9 cellular contexts compared by ENCODE assay signal in the genomic region with DNA sequence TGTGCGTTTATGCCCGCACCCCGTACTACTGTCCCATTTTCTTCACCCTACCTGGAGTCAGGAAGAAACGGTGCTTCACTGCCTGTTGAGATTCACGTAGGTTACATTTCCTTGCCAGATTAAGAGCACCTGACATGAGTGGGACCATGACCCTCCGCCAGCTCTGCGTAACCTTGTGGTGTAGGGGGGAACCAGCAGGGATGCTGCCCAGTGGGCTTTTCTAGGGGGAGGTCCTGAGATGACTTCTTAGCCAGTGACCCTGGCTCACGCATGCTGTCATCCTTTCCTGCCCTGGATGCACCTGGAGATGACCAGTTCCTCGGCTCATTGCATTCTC. TPM values are rescaled to one million over a fixed set of nuclear protein-coding genes. Genes with fewer than 3 reads are reported as not detected.
A peak's percentile ranks its signal among the peaks of the same experiment; 100 is the strongest.
DNase-seq lines count a peak whose midpoint lies in the region; TF ChIP-seq lines count a peak whose summit lies in the region.
"Had no signal": no experiment of that assay in that cellular context is flagged by ENCODE, and none has a peak within 500 bp of the region (broad histone marks: within the 10 kb centered on the region; RNA-seq: fewer than 3 reads in every experiment).

No MANE protein-coding gene starts in this region.

- H3K36me3 ChIP-seq in Karpas-422 (ENCODE audit: insufficient read depth, low read length) (no peaks in the 10 kb centered on the region), ectodermal cell (ENCODE audit: control insufficient read depth, insufficient read depth, low read length) (no peaks in the 10 kb centered on the region), neural progenitor cell (no peaks in the 10 kb centered on the region)

- no peak for TF ChIP-seq CTCF in Calu3 (IDR thresholded peaks at IDR 0.05; ENCODE audit: unreplicated experiment)
- no peak for TF ChIP-seq CTCF in neural progenitor cell (IDR thresholded peaks at IDR 0.05)
- no peak for TF ChIP-seq CTCF in lower leg skin (IDR thresholded peaks at IDR 0.05)

- peaks cover 8% of the 10 kb centered on the region for H3F3A ChIP-seq in neural progenitor cell (ENCODE audit: low read depth)

- H3K27ac ChIP-seq in Karpas-422 (ENCODE audit: low read length) (no peak overlapping the region), ectodermal cell (ENCODE audit: insufficient read depth, low read depth, low read length, poor library complexity, severe bottlenecking) (no peak overlapping the region), neural progenitor cell (no peak overlapping the region)

- H3K79me2 ChIP-seq in Karpas-422 (ENCODE audit: low read length), result peaks cover 21% of the 10 kb centered on the region
- no peaks in the 10 kb centered on the region for H3K79me2 ChIP-seq in neural progenitor cell (ENCODE audit: low read depth)

- no peak overlapping the region for H3K27ac Mint-ChIP-seq in Calu3 (ENCODE audit: unreplicated experiment)
- no peak overlapping the region for H3K27ac Mint-ChIP-seq in neural progenitor cell

- H3K4me1 ChIP-seq in Karpas-422 (ENCODE audit: low read length), result peaks cover 37% of the 10 kb centered on the region
- H3K4me1 ChIP-seq in ectodermal cell (ENCODE audit: control insufficient read depth, insufficient read depth, low read length), result peaks cover 4% of the 10 kb centered on the region
- H3K4me1 ChIP-seq in neural progenitor cell, result peaks cover 11% of the 10 kb centered on the region

- CTCF ChIA-PET in Calu3 (lab: Charles Lee) (interaction anchor here (0.6 kb wide), 1 partner anchor 62 kb away, joined by 5 read pairs; no protein-coding TSS in a partner anchor), HEK293T (lab: Yijun Ruan, JAX) (no interaction called here)

- POLR2A ChIA-PET in HEK293T (lab: Yijun Ruan, JAX), result no interaction called here

- H4K20me1 ChIP-seq in Karpas-422 (ENCODE audit: insufficient read depth, low read depth, low read length) (no peaks in the 10 kb centered on the region), neural progenitor cell (ENCODE audit: low read depth) (peaks cover 31% of the 10 kb centered on the region)

- peak overlapping the region; percentile 82 for H3K4me3 Mint-ChIP-seq in Calu3 (ENCODE audit: low read depth, unreplicated experiment)
- H3K4me3 Mint-ChIP-seq in neural progenitor cell, result peak overlapping the region; percentile 90

- no TSS peak for BruUV-seq in Calu3 (replicated peaks; lab: Mats Ljungman, UMichigan)

- peaks cover 20% of the 10 kb centered on the region for H3K4me1 Mint-ChIP-seq in Calu3 (ENCODE audit: low read depth, unreplicated experiment)
- H3K4me1 Mint-ChIP-seq in neural progenitor cell, result peaks cover 22% of the 10 kb centered on the region

- H3K9me2 ChIP-seq in Karpas-422 (replicated peaks; ENCODE audit: insufficient read depth, low read length), result no peaks in the 10 kb centered on the region

- intact Hi-C loops in Calu3 (cut with micrococcal nuclease; ENCODE audit: unreplicated experiment) (no loop called here), lower leg skin (cut with DNase I; ENCODE audit: low total_unique reads) (no loop called here)

- no peak for DNase-seq in Calu3
- DNase-seq in Karpas-422, result no peak
- DNase-seq in neural progenitor cell (ENCODE audit: low spot score), result no peak
- DNase-seq in NCI-H1417 (lab: John Stamatoyannopoulos, UW), result no peak
- DNase-seq in lower leg skin (ENCODE audit: low spot score in 2 of 2), result no peak
- no peak for DNase-seq in GDM1 (lab: John Stamatoyannopoulos, UW)
- no peak for DNase-seq in HEK293T (ENCODE audit: extremely low spot score)
- DNase-seq: NCI-H2107 had no signal

- H3K9me3 Mint-ChIP-seq in Calu3 (ENCODE audit: low read depth, unreplicated experiment), result no peaks in the 10 kb centered on the region
- no peaks in the 10 kb centered on the region for H3K9me3 Mint-ChIP-seq in neural progenitor cell

- peak overlapping the region; percentile 83 for H3K4me2 ChIP-seq in Karpas-422 (ENCODE audit: low read depth, low read length, poor library complexity, severe bottlenecking)
- H3K4me2 ChIP-seq in neural progenitor cell, result peak overlapping the region; percentile 79

- TF ChIP-seq POLR2A in lower leg skin (IDR thresholded peaks at IDR 0.05), result no peak

- H3K9me3 ChIP-seq in Karpas-422 (ENCODE audit: low read length), result no peaks in the 10 kb centered on the region
- H3K9me3 ChIP-seq in ectodermal cell (ENCODE audit: control insufficient read depth, low read length), result no peaks in the 10 kb centered on the region
- H3K9me3 ChIP-seq in neural progenitor cell (ENCODE audit: low read depth), result no peaks in the 10 kb centered on the region

- H3K9ac ChIP-seq in Karpas-422 (ENCODE audit: low read length), result peak overlapping the region; percentile 73
- no peak overlapping the region for H3K9ac ChIP-seq in neural progenitor cell

- 61% methylated on average over 9 of the region's 9 CpGs for whole genome bisulfite sequencing in ectodermal cell, 2 experiments
- WGBS in lower leg skin, 2 donors, result 67 to 73% methylated on average over 9 of the region's 9 CpGs

- H3K27me3 ChIP-seq in Karpas-422 (ENCODE audit: low read length) (no peaks in the 10 kb centered on the region), ectodermal cell (ENCODE audit: control insufficient read depth, insufficient read depth, low read length, poor library complexity, severe bottlenecking) (peaks cover 73% of the 10 kb centered on the region), neural progenitor cell (peaks cover 81% of the 10 kb centered on the region)

- peaks cover 47% of the 10 kb centered on the region for H3K36me3 Mint-ChIP-seq in Calu3 (ENCODE audit: insufficient read depth, unreplicated experiment)
- H3K36me3 Mint-ChIP-seq in neural progenitor cell, result no peaks in the 10 kb centered on the region

- H2AFZ ChIP-seq in Karpas-422 (ENCODE audit: low read length) (no peak overlapping the region), neural progenitor cell (replicated peaks) (no peak overlapping the region)

- H3K27me3 Mint-ChIP-seq in Calu3 (ENCODE audit: unreplicated experiment) (no peaks in the 10 kb centered on the region), neural progenitor cell (ENCODE audit: insufficient read depth, low read depth) (peaks cover 28% of the 10 kb centered on the region)

- H3K4me3 ChIP-seq in Karpas-422 (ENCODE audit: low read length), result peak overlapping the region; percentile 84; the same call in 1 of the 2 replicates
- H3K4me3 ChIP-seq in ectodermal cell (ENCODE audit: insufficient read depth, low read depth, low read length), result peak overlapping the region; percentile 47
- no peak overlapping the region for H3K4me3 ChIP-seq in neural progenitor cell
- no peak overlapping the region for H3K4me3 ChIP-seq in lower leg skin (ENCODE audit: low read depth, poor library complexity, severe bottlenecking)

TF ChIP-seq in HEK293T, 16 proteins besides CTCF, POLR2A, EP300 and RAD21:
- TF ChIP-seq FOXA1 (IDR thresholded peaks at IDR 0.05) (no peak), FOXM1 (IDR thresholded peaks at IDR 0.05; ENCODE audit: borderline replicate concordance) (no peak), ZNF384 (IDR thresholded peaks at IDR 0.05) (no peak), NFRKB (IDR thresholded peaks at IDR 0.05) (no peak), CTBP1 (IDR thresholded peaks at IDR 0.05; ENCODE audit: borderline replicate concordance) (no peak), TARDBP (IDR thresholded peaks at IDR 0.05) (no peak), ELF4 (IDR thresholded peaks at IDR 0.05) (no peak), BHLHE40 (IDR thresholded peaks at IDR 0.05; ENCODE audit: borderline replicate concordance) (no peak), ARNT (IDR thresholded peaks at IDR 0.05) (no peak), LEF1 (IDR thresholded peaks at IDR 0.05; ENCODE audit: borderline replicate concordance) (no peak), HDGF (IDR thresholded peaks at IDR 0.05; ENCODE audit: borderline replicate concordance) (no peak), SUZ12 (IDR thresholded peaks at IDR 0.05) (no peak)
- TF ChIP-seq, protein P1, sequence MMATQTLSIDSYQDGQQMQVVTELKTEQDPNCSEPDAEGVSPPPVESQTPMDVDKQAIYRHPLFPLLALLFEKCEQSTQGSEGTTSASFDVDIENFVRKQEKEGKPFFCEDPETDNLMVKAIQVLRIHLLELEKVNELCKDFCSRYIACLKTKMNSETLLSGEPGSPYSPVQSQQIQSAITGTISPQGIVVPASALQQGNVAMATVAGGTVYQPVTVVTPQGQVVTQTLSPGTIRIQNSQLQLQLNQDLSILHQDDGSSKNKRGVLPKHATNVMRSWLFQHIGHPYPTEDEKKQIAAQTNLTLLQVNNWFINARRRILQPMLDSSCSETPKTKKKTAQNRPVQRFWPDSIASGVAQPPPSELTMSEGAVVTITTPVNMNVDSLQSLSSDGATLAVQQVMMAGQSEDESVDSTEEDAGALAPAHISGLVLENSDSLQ (IDR thresholded peaks at IDR 0.05), result no peak

RNA-seq across cellular contexts. Expression of a gene that starts 1.0 kb away (rescaled TPM):
- total RNA-seq in Calu3 (2022) (19.7 and 21.7 TPM in 2 replicates), neural progenitor cell (ENCODE audit: low replicate concordance) (35.4 and 159 TPM in 2 replicates), lower leg skin (10 to 100 TPM; 25.2 to 53.7 (median 38.1) TPM)
- total RNA-seq in Karpas-422 (2014; rRNA removed; shearing (Covaris generic); ENCODE audit: low replicate concordance), result 4.3 and 13.7 TPM in 2 replicates
- polyA plus RNA-seq in ectodermal cell (2013, experiment 1 of 4), result 60.2 TPM
- polyA plus RNA-seq in ectodermal cell (2013, experiment 2 of 4), result 67.2 TPM
- 58.3 TPM for polyA plus RNA-seq in ectodermal cell (2013, experiment 3 of 4)
- 64.5 TPM for polyA plus RNA-seq in ectodermal cell (2013, experiment 4 of 4)

RNA-seq across cellular contexts. Expression of a gene that starts 3.3 kb away (rescaled TPM):
- 33.5 and 41.4 TPM in 2 replicates for total RNA-seq in Calu3 (2022)
- total RNA-seq in Karpas-422 (2014; rRNA removed; shearing (Covaris generic); ENCODE audit: low replicate concordance), result 36.8 and 39.0 TPM in 2 replicates
- polyA plus RNA-seq in ectodermal cell (2013, experiment 1 of 4), result 8.1 TPM
- polyA plus RNA-seq in ectodermal cell (2013, experiment 2 of 4), result 8.6 TPM
- 8.0 TPM for polyA plus RNA-seq in ectodermal cell (2013, experiment 3 of 4)
- 7.1 TPM for polyA plus RNA-seq in ectodermal cell (2013, experiment 4 of 4)
- total RNA-seq in neural progenitor cell (ENCODE audit: low replicate concordance), result 9.1 and 10.0 TPM in 2 replicates
- total RNA-seq in lower leg skin, result 10 to 100 TPM; 12.4 to 36.1 (median 19.8) TPM

Comparison
In these comparisons a context has a peak if more than half of its experiments do, and no peak if none do; other contexts are left out.
1. H3K4me3 ChIP-seq: peak in Karpas-422 (single experiment) and ectodermal cell (single experiment); none in neural progenitor cell (single experiment) and lower leg skin (single experiment).